9 cellular contexts compared by ENCODE assay signal in the genomic region with DNA sequence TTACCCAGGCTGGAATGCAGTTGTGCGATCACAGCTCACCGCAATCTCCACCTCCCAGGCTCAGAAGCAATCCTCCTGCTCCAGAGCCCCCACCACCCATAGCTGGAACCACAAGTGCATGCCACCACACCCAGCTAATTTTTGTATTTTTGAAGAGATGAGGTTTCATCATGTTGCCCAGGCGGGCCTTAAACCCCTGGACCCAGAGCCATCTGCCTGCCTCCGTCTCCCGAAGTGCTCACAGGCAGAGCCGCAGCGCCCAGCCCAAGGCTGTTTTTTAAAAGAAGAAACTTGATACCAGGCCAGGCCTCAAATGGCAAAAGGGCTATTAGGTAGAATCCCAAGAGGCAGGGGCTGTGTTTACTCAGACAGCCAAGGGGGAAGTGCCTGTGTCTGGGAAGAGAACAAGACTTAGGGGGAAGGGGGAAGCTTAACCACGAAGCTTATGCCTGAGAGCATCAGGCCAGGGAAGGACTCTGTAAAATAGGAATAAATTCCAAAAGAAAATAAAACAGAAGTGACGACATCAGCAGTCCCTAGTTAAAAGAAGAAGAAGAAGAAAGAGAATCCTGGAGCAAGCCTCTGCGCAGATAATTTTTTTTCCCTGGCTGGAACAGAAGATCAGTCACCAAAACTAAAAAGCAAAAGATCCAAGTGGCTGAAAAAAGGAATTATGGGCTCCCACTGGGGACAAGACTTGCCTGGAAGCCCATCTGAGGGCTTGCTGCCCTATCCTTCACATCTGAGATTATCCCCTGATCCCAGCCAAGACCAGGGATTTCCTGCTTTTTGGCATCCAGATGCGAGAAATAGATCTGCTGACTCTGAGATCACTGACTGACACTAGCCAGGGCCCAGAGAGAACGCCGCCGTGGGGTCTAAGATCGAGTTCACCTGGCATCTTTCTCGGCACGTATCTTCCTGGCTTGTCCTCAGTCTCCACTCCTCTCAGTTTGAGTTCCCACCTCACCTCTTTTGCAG.
DNase-seq lines count a peak whose midpoint lies in the region; TF ChIP-seq lines count a peak whose summit lies in the region.
"Had no signal": no experiment of that assay in that cellular context is flagged by ENCODE, and none has a peak within 500 bp of the region (broad histone marks: within the 10 kb centered on the region; RNA-seq: fewer than 3 reads in every experiment).

No MANE protein-coding gene starts in this region.

- DNase-seq in DMS79 treated with DMSO at 0.1 percent for 48 hours (lab: John Stamatoyannopoulos, UW) (peak; percentile 72), NCI-H345 (lab: John Stamatoyannopoulos, UW) (peak; percentile 25), fibroblast of lung (ENCODE audit: low read depth in 2 of 2) (peak; percentile 36 to 57), ovary (peak; percentile 17 to 60 (median 47))
- DNase-seq in activated naive CD8-positive, alpha-beta T cell treated with anti-CD3 and anti-CD28 coated beads for 36 hours: no peak
- DNase-seq in activated CD4-positive, alpha-beta T cell treated with anti-CD3 and anti-CD28 coated beads, Interleukin-2, amount 50 U/mL, for 4 hours: no peak
- DNase-seq in activated naive CD4-positive, alpha-beta T cell treated with anti-CD3 and anti-CD28 coated beads, Interleukin-2, amount 10 ng/mL, durations not matched to agents 7 days and 5 days: no peak
- no peak for DNase-seq in activated T-helper 1 cell treated with anti-CD3 and anti-CD28 coated beads, Interleukin-12 subunit alpha, Interleukin-12 subunit beta, Interleukin-2, Interleukin-4 antibody, amounts not matched to agents 30 ng/mL and 10 ng/mL and 1 ng/mL, durations not matched to agents 14 hours and 24 hours and 36 hours (ENCODE audit: low spot score)

- peaks cover 26% of the 10 kb centered on the region for H3K4me1 Mint-ChIP-seq in activated naive CD8-positive, alpha-beta T cell treated with anti-CD3 and anti-CD28 coated beads for 36 hours
- H3K4me1 Mint-ChIP-seq in activated naive CD4-positive, alpha-beta T cell treated with anti-CD3 and anti-CD28 coated beads, Interleukin-2, amount 10 ng/mL, durations not matched to agents 7 days and 5 days: peaks cover 18% of the 10 kb centered on the region
- H3K4me1 Mint-ChIP-seq in activated T-helper 1 cell treated with anti-CD3 and anti-CD28 coated beads, Interleukin-12 subunit alpha, Interleukin-12 subunit beta, Interleukin-2, Interleukin-4 antibody, amounts not matched to agents 30 ng/mL and 10 ng/mL and 1 ng/mL, durations not matched to agents 14 hours and 24 hours and 36 hours (ENCODE audit: low read depth): peaks cover 13% of the 10 kb centered on the region

- H3K4me3 Mint-ChIP-seq in activated naive CD8-positive, alpha-beta T cell treated with anti-CD3 and anti-CD28 coated beads for 36 hours: no peak overlapping the region
- no peak overlapping the region for H3K4me3 Mint-ChIP-seq in activated naive CD4-positive, alpha-beta T cell treated with anti-CD3 and anti-CD28 coated beads, Interleukin-2, amount 10 ng/mL, durations not matched to agents 7 days and 5 days
- H3K4me3 Mint-ChIP-seq in activated T-helper 1 cell treated with anti-CD3 and anti-CD28 coated beads, Interleukin-12 subunit alpha, Interleukin-12 subunit beta, Interleukin-2, Interleukin-4 antibody, amounts not matched to agents 30 ng/mL and 10 ng/mL and 1 ng/mL, durations not matched to agents 14 hours and 24 hours and 36 hours: no peak overlapping the region

- TF ChIP-seq POLR2A in ovary (IDR thresholded peaks at IDR 0.05): no peak

- H3K9me3 Mint-ChIP-seq in activated naive CD8-positive, alpha-beta T cell treated with anti-CD3 and anti-CD28 coated beads for 36 hours: peaks cover under 1% of the 10 kb centered on the region
- no peaks in the 10 kb centered on the region for H3K9me3 Mint-ChIP-seq in activated naive CD4-positive, alpha-beta T cell treated with anti-CD3 and anti-CD28 coated beads, Interleukin-2, amount 10 ng/mL, durations not matched to agents 7 days and 5 days
- H3K9me3 Mint-ChIP-seq in activated T-helper 1 cell treated with anti-CD3 and anti-CD28 coated beads, Interleukin-12 subunit alpha, Interleukin-12 subunit beta, Interleukin-2, Interleukin-4 antibody, amounts not matched to agents 30 ng/mL and 10 ng/mL and 1 ng/mL, durations not matched to agents 14 hours and 24 hours and 36 hours: no peaks in the 10 kb centered on the region

- TF ChIP-seq CTCF in fibroblast of lung (conservative IDR thresholded peaks at IDR 0.05 in 1 of 2, IDR thresholded peaks at IDR 0.05 in 1 of 2; ENCODE audit: low read depth in 1 of 2, low read length in 2 of 2): no peak
- no peak for TF ChIP-seq CTCF in ovary (IDR thresholded peaks at IDR 0.05)

- H3K4me1 ChIP-seq in fibroblast of lung (ENCODE audit: control insufficient read depth, extremely low read depth, insufficient read depth, low read length) (no peaks in the 10 kb centered on the region), ovary (ENCODE audit: insufficient read depth) (peaks cover 1% of the 10 kb centered on the region)
- H3K4me1 ChIP-seq: SJSA1 had no signal

- H3K4me2 ChIP-seq in fibroblast of lung (ENCODE audit: extremely low read depth, insufficient read depth, low read length): no peak overlapping the region

- H3K36me3 ChIP-seq in fibroblast of lung (ENCODE audit: control insufficient read depth, insufficient read depth, low read length): no peaks in the 10 kb centered on the region
- no peaks in the 10 kb centered on the region for H3K36me3 ChIP-seq in ovary
- H3K36me3 ChIP-seq: SJSA1 had no signal

- H2AFZ ChIP-seq in fibroblast of lung (ENCODE audit: low read length): no peak overlapping the region

- H3K27me3 ChIP-seq in fibroblast of lung (ENCODE audit: control insufficient read depth, insufficient read depth, low read length) (no peaks in the 10 kb centered on the region), ovary (no peaks in the 10 kb centered on the region)

- 40 to 52% (median 41%) methylated on average over 17 of the region's 17 CpGs for WGBS in ovary, 3 donors

- H3K27ac ChIP-seq in fibroblast of lung (ENCODE audit: insufficient read depth, low read length) (no peak overlapping the region), ovary (peak overlapping the region in 1 of 2 donors; percentile 71)
- H3K27ac ChIP-seq: SJSA1 had no signal

- CTCF ChIA-PET in activated naive CD4-positive, alpha-beta T cell treated with anti-CD3 and anti-CD28 coated beads, Interleukin-2, amount 10 ng/mL, durations not matched to agents 7 days and 5 days (lab: Charles Lee): no interaction called here

- no peak overlapping the region for H3K4me3 ChIP-seq in fibroblast of lung (replicated peaks in 1 of 4; ENCODE audit: control extremely low read depth in 1 of 4, insufficient read depth in 1 of 4, low read depth in 3 of 4, low read length in 4 of 4)
- H3K4me3 ChIP-seq in ovary: no peak overlapping the region
- H3K4me3 ChIP-seq: SJSA1 had no signal

- H3K9me3 ChIP-seq in fibroblast of lung (ENCODE audit: control insufficient read depth, insufficient read depth, low read depth, low read length): no peaks in the 10 kb centered on the region
- no peaks in the 10 kb centered on the region for H3K9me3 ChIP-seq in ovary
- H3K9me3 ChIP-seq: SJSA1 had no signal

- H4K20me1 ChIP-seq in fibroblast of lung (ENCODE audit: control insufficient read depth, extremely low read depth, insufficient read depth, low read length): no peaks in the 10 kb centered on the region

- H3K36me3 Mint-ChIP-seq in activated naive CD8-positive, alpha-beta T cell treated with anti-CD3 and anti-CD28 coated beads for 36 hours: no peaks in the 10 kb centered on the region
- no peaks in the 10 kb centered on the region for H3K36me3 Mint-ChIP-seq in activated naive CD4-positive, alpha-beta T cell treated with anti-CD3 and anti-CD28 coated beads, Interleukin-2, amount 10 ng/mL, durations not matched to agents 7 days and 5 days
- no peaks in the 10 kb centered on the region for H3K36me3 Mint-ChIP-seq in activated T-helper 1 cell treated with anti-CD3 and anti-CD28 coated beads, Interleukin-12 subunit alpha, Interleukin-12 subunit beta, Interleukin-2, Interleukin-4 antibody, amounts not matched to agents 30 ng/mL and 10 ng/mL and 1 ng/mL, durations not matched to agents 14 hours and 24 hours and 36 hours (ENCODE audit: low read depth)

- no peak overlapping the region for H3K9ac ChIP-seq in fibroblast of lung (ENCODE audit: insufficient read depth, low read length)

- intact Hi-C loops in ovary (cut with DNase I): no loop called here
- intact Hi-C loops in activated T-helper 1 cell treated with anti-CD3 and anti-CD28 coated beads, Interleukin-12 subunit alpha, Interleukin-12 subunit beta, Interleukin-2, Interleukin-4 antibody, amounts not matched to agents 30 ng/mL and 10 ng/mL and 1 ng/mL, durations not matched to agents 14 hours and 24 hours and 36 hours (cut with micrococcal nuclease): no loop called here

- H3K79me2 ChIP-seq in fibroblast of lung (ENCODE audit: control insufficient read depth, insufficient read depth, low read length): no peaks in the 10 kb centered on the region

- no peak for TF ChIP-seq EP300 in ovary (IDR thresholded peaks at IDR 0.05)

- H3K27me3 Mint-ChIP-seq in activated naive CD8-positive, alpha-beta T cell treated with anti-CD3 and anti-CD28 coated beads for 36 hours: no peaks in the 10 kb centered on the region
- peaks cover 8% of the 10 kb centered on the region for H3K27me3 Mint-ChIP-seq in activated naive CD4-positive, alpha-beta T cell treated with anti-CD3 and anti-CD28 coated beads, Interleukin-2, amount 10 ng/mL, durations not matched to agents 7 days and 5 days
- H3K27me3 Mint-ChIP-seq in activated T-helper 1 cell treated with anti-CD3 and anti-CD28 coated beads, Interleukin-12 subunit alpha, Interleukin-12 subunit beta, Interleukin-2, Interleukin-4 antibody, amounts not matched to agents 30 ng/mL and 10 ng/mL and 1 ng/mL, durations not matched to agents 14 hours and 24 hours and 36 hours (ENCODE audit: insufficient read depth): peaks cover 4% of the 10 kb centered on the region

- H3K27ac Mint-ChIP-seq in activated naive CD8-positive, alpha-beta T cell treated with anti-CD3 and anti-CD28 coated beads for 36 hours: no peak overlapping the region
- H3K27ac Mint-ChIP-seq in activated naive CD4-positive, alpha-beta T cell treated with anti-CD3 and anti-CD28 coated beads, Interleukin-2, amount 10 ng/mL, durations not matched to agents 7 days and 5 days: no peak overlapping the region
- H3K27ac Mint-ChIP-seq in activated T-helper 1 cell treated with anti-CD3 and anti-CD28 coated beads, Interleukin-12 subunit alpha, Interleukin-12 subunit beta, Interleukin-2, Interleukin-4 antibody, amounts not matched to agents 30 ng/mL and 10 ng/mL and 1 ng/mL, durations not matched to agents 14 hours and 24 hours and 36 hours: no peak overlapping the region

Comparison
In these comparisons a context has a peak if more than half of its experiments do, and no peak if none do; other contexts are left out.
1. DNase-seq: peak in DMS79 treated with DMSO at 0.1 percent for 48 hours (single experiment), NCI-H345 (single experiment), fibroblast of lung (2 of 2) and ovary (5 of 5); none in activated naive CD8-positive, alpha-beta T cell treated with anti-CD3 and anti-CD28 coated beads for 36 hours (single experiment), activated CD4-positive, alpha-beta T cell treated with anti-CD3 and anti-CD28 coated beads, Interleukin-2, amount 50 U/mL, for 4 hours (0 of 2), activated naive CD4-positive, alpha-beta T cell treated with anti-CD3 and anti-CD28 coated beads, Interleukin-2, amount 10 ng/mL, durations not matched to agents 7 days and 5 days (single experiment) and activated T-helper 1 cell treated with anti-CD3 and anti-CD28 coated beads, Interleukin-12 subunit alpha, Interleukin-12 subunit beta, Interleukin-2, Interleukin-4 antibody, amounts not matched to agents 30 ng/mL and 10 ng/mL and 1 ng/mL, durations not matched to agents 14 hours and 24 hours and 36 hours (single experiment).